8 cellular contexts compared by ENCODE assay signal in the genomic region with DNA sequence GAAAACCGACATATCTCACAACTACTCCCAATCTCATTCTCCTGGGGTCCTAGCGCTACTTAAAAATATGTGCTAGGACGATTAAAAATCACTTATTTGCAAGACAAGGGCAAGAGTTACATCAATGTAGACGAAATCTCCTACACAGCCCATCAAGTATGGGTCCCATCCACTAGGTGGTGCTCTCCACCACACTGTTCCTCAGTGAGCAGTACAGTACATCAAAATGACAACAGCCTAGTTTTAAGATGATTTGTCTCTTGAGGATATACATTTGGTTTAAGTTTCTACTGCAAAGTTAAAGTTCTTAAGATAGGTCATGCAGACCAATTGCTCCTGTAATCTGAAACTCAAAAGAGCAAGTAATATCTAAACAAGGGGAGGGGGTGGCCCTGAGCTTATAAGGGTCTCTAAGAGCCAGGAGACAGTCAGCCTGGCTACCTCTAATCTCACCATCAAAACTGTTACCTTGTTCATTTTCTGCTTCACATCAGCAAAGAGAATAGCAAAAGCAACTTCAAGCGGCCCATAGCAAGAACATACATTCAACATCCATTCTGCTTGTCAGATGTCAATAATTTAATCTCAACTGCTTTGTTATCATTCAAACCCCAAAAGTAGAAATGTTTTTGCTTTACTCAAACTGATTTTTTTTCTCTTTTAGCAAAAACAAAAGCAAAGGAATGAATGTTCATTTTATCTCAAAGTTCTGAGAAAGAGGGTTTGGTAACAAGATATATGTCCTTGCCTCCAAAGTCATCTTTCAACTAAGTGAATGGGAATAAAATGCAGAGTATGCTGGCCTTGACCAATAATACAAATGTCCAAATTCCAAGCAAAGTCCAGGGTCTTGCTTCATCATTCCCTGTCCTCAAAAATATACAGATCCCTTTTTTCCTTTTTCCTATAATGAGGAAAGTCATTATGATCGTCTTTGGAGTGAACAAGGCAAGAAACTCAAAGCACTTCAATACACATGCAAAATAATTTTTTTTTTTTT.
DNase-seq lines count a peak whose midpoint lies in the region; ATAC-seq, FAIRE-seq and TF ChIP-seq lines count a peak whose summit lies in the region.

No MANE protein-coding gene starts in this region.

- TF ChIP-seq CTCF in RWPE2 (IDR thresholded peaks at IDR 0.05; ENCODE audit: poor library complexity, severe bottlenecking) = peak; percentile 93

- H3K36me3 ChIP-seq in RWPE2 (ENCODE audit: low read depth) = no peaks in the 10 kb centered on the region

- ATAC-seq in GM21390 (IDR thresholded peaks at IDR 0.05; ENCODE audit: unreplicated experiment) (peak; percentile 72), RWPE2 (ENCODE audit: low read depth) (peak; percentile 99)

- no peak for FAIRE-seq in urothelium cell line (lab: Jason Lieb, UNC)

- no peak overlapping the region for H3K4me3 ChIP-seq in RWPE2 (ENCODE audit: severe bottlenecking)

- DNase-seq in DMS79 treated with DMSO at 0.1 percent for 48 hours (lab: John Stamatoyannopoulos, UW) = peak; percentile 38
- DNase-seq in HS-27A (ENCODE audit: low read depth) = peak; percentile 14
- no peak for DNase-seq in RWPE2 (ENCODE audit: low spot score)
- peak; percentile 49 for DNase-seq in activated effector memory CD4-positive, alpha-beta T cell treated with Interleukin-2 at 50 U/mL for 16 hours
- DNase-seq in germinal center (ENCODE audit: low spot score) = peak; percentile 64
- DNase-seq in pons (ENCODE audit: low spot score) = peak; percentile 87
- DNase-seq in urothelium cell line (ENCODE audit: low spot score) = peak; percentile 45

- no peak overlapping the region for H3K27ac ChIP-seq in RWPE2 (ENCODE audit: poor library complexity, severe bottlenecking)

- H3K9me3 ChIP-seq in RWPE2 (ENCODE audit: severe bottlenecking) = no peaks in the 10 kb centered on the region

- no peaks in the 10 kb centered on the region for H3K4me1 ChIP-seq in RWPE2 (ENCODE audit: insufficient read depth, poor library complexity, severe bottlenecking)

- H3K27me3 ChIP-seq in RWPE2 (ENCODE audit: insufficient read depth, poor library complexity, severe bottlenecking) = no peaks in the 10 kb centered on the region
